ENCODE assay signal across 24 cellular contexts in the genomic region with DNA sequence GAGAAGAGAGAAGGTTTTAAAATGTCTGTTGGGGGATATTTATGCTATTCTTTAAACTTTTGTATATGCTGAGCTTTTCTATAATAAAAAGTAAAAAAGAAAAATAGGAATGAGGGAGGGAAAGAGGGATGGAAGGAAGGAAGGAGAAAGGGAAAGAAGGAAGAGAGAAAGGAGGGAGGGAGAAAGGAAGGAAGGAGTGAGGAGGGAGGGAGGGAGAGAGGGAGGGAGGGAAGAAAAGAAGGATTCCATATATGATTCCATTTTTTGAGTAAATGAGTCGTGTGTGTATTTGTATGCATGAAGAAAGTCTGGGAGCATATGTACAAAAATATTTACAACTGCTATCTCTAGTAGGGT.
"Had no signal": no experiment of that assay in that cellular context is flagged by ENCODE, and none has a peak within 500 bp of the region (broad histone marks: within the 10 kb centered on the region; RNA-seq: fewer than 3 reads in every experiment).

No MANE protein-coding gene starts in this region.

- H3K9me3 ChIP-seq: esophagus squamous epithelium, gastroesophageal sphincter, heart right ventricle had no signal

- H3K27ac Mint-ChIP-seq: activated CD4-positive, alpha-beta memory T cell treated with anti-CD3 and anti-CD28 coated beads, Interleukin-2, amount 10 ng/mL, durations not matched to agents 7 days and 5 days; activated CD4-positive, alpha-beta T cell treated with anti-CD3 and anti-CD28 coated beads for 36 hours; activated CD4-positive, alpha-beta T cell treated with anti-CD3 and anti-CD28 coated beads, Interleukin-2, amount 10 ng/mL, durations not matched to agents 24 days and 14 days; activated naive CD8-positive, alpha-beta T cell; activated T-helper 17 cell treated with anti-CD3 and anti-CD28 coated beads, Interleukin-2, amount 50 U/mL, for 72 hours had no signal

- H3K4me1 ChIP-seq: esophagus squamous epithelium, gastroesophageal sphincter, heart right ventricle had no signal

- DNase-seq: activated CD4-positive, alpha-beta memory T cell treated with anti-CD3 and anti-CD28 coated beads, Interleukin-2, amount 10 ng/mL, durations not matched to agents 7 days and 5 days; activated CD4-positive, alpha-beta T cell treated with anti-CD3 and anti-CD28 coated beads for 36 hours; activated CD4-positive, alpha-beta T cell treated with anti-CD3 and anti-CD28 coated beads, Interleukin-2, amount 10 ng/mL, durations not matched to agents 24 days and 14 days; activated CD4-positive, CD25-positive, alpha-beta regulatory T cell; activated CD4-positive, CD25-positive, alpha-beta regulatory T cell treated with anti-CD3 and anti-CD28 coated beads, Interleukin-2, amount 50 U/mL, for 72 hours; activated effector memory CD4-positive, alpha-beta T cell treated with Interleukin-2 at 50 U/mL for 16 hours; activated gamma-delta T cell treated with Interleukin-2 at 50 U/mL for 16 hours; activated naive CD4-positive, alpha-beta T cell treated with anti-CD3 and anti-CD28 coated beads, Interleukin-2, amount 50 U/mL, for 16 hours; activated naive CD4-positive, alpha-beta T cell treated with Interleukin-2 at 50 U/mL for 16 hours; activated T-cell treated with anti-CD3 and anti-CD28 coated beads, Interleukin-2, amount 50 U/mL, for 4 hours; amniotic stem cell; anterior cingulate cortex; caudate nucleus; cortex of kidney; dermis blood vessel endothelial cell; effector CD8-positive, alpha-beta T cell; esophagus squamous epithelium; foreskin melanocyte; heart right ventricle; T-helper 2 cell had no signal

- H3K4me3 Mint-ChIP-seq: activated CD4-positive, alpha-beta memory T cell treated with anti-CD3 and anti-CD28 coated beads, Interleukin-2, amount 10 ng/mL, durations not matched to agents 7 days and 5 days; activated CD4-positive, alpha-beta T cell treated with anti-CD3 and anti-CD28 coated beads for 36 hours; activated CD4-positive, alpha-beta T cell treated with anti-CD3 and anti-CD28 coated beads, Interleukin-2, amount 10 ng/mL, durations not matched to agents 24 days and 14 days; activated naive CD8-positive, alpha-beta T cell; activated T-cell treated with anti-CD3 and anti-CD28 coated beads, Interleukin-2, amount 50 U/mL, for 4 hours; activated T-helper 17 cell treated with anti-CD3 and anti-CD28 coated beads, Interleukin-2, amount 50 U/mL, for 72 hours had no signal

- H3K4me3 ChIP-seq: esophagus squamous epithelium, gastroesophageal sphincter, heart right ventricle had no signal

- H3K36me3 ChIP-seq: esophagus squamous epithelium, gastroesophageal sphincter, heart right ventricle had no signal

- H3K36me3 Mint-ChIP-seq: activated naive CD8-positive, alpha-beta T cell had no signal

- H3K9me3 Mint-ChIP-seq: activated CD4-positive, alpha-beta memory T cell treated with anti-CD3 and anti-CD28 coated beads, Interleukin-2, amount 10 ng/mL, durations not matched to agents 7 days and 5 days; activated T-cell treated with anti-CD3 and anti-CD28 coated beads, Interleukin-2, amount 50 U/mL, for 4 hours; activated T-helper 17 cell treated with anti-CD3 and anti-CD28 coated beads, Interleukin-2, amount 50 U/mL, for 72 hours had no signal

- H3K4me1 Mint-ChIP-seq: activated CD4-positive, alpha-beta memory T cell treated with anti-CD3 and anti-CD28 coated beads, Interleukin-2, amount 10 ng/mL, durations not matched to agents 7 days and 5 days; activated CD4-positive, alpha-beta T cell treated with anti-CD3 and anti-CD28 coated beads for 36 hours; activated CD4-positive, alpha-beta T cell treated with anti-CD3 and anti-CD28 coated beads, Interleukin-2, amount 10 ng/mL, durations not matched to agents 24 days and 14 days; activated T-helper 17 cell treated with anti-CD3 and anti-CD28 coated beads, Interleukin-2, amount 50 U/mL, for 72 hours had no signal

- H3K27ac ChIP-seq: epithelial cell of prostate, esophagus squamous epithelium, gastroesophageal sphincter, heart right ventricle had no signal
